In the genomic region with DNA sequence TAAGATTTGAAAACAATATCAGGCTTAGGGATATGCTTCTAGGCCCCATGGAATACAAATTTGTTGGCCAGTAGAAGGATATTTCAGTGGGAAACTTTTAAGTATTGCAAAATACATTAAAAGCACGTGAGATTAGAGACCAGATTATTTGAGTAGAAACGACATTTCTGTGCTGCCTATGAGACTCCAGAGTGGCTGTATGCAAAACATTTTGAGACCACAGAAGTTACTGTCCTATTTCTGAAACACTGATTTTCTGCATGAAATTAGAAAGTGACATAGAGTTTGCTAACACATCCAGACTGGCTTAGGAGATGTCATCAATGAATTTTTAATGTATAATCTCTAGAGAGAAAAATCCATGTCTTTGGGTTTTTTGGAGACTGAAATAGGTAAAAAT, we compare ENCODE assay signal across 29 cellular contexts.
DNase-seq lines count a peak whose midpoint lies in the region; ATAC-seq and TF ChIP-seq lines count a peak whose summit lies in the region.
"Had no signal": no experiment of that assay in that cellular context is flagged by ENCODE, and none has a peak within 500 bp of the region (broad histone marks: within the 10 kb centered on the region; RNA-seq: fewer than 3 reads in every experiment).

No MANE protein-coding gene starts in this region.

- POLR2A ChIA-PET in activated CD4-positive, alpha-beta memory T cell treated with anti-CD3 and anti-CD28 coated beads, Interleukin-2, amount 10 ng/mL, durations not matched to agents 7 days and 5 days (lab: Charles Lee), result no interaction called here

- H3K27me3 Mint-ChIP-seq in activated naive CD4-positive, alpha-beta T cell treated with anti-CD3 and anti-CD28 coated beads, Interleukin-2, amount 10 ng/mL, durations not matched to agents 7 days and 5 days, result no peaks in the 10 kb centered on the region
- no peaks in the 10 kb centered on the region for H3K27me3 Mint-ChIP-seq in activated CD4-positive, alpha-beta memory T cell treated with anti-CD3 and anti-CD28 coated beads, Interleukin-2, amount 10 ng/mL, durations not matched to agents 7 days and 5 days
- H3K27me3 Mint-ChIP-seq: activated naive CD8-positive, alpha-beta T cell; stimulated activated naive B cell treated with anti-CD40 and anti-IgM and Interleukin-4, amounts not matched to agents 10 μg/mL and 1 μg/mL and 100 μg/mL, for 72 hours; type B pancreatic cell had no signal

- DNase-seq in activated naive CD4-positive, alpha-beta T cell treated with anti-CD3 and anti-CD28 coated beads, Interleukin-2, amount 10 ng/mL, durations not matched to agents 7 days and 5 days, result no peak
- DNase-seq in activated naive CD4-positive, alpha-beta T cell treated with anti-CD3 and anti-CD28 coated beads, Interleukin-2, amount 50 U/mL, for 16 hours, result no peak
- no peak for DNase-seq in HCEC 1CT
- no peak for DNase-seq in activated CD4-positive, alpha-beta memory T cell treated with anti-CD3 and anti-CD28 coated beads, Interleukin-2, amount 10 ng/mL, durations not matched to agents 7 days and 5 days
- DNase-seq in breast epithelium (ENCODE audit: low spot score in 2 of 2), result no peak
- DNase-seq: activated CD4-positive, alpha-beta T cell treated with anti-CD3 and anti-CD28 coated beads for 48 hours; C1 segment of cervical spinal cord; COR-L47; DMS53; gastrocnemius medialis; Kasumi-1; kidney; left ventricle myocardium superior; NCI-H1436 treated with DMSO at 0.1 percent for 48 hours; NCI-H2107; NCI-H82; RPMI8226; SJCRH30; stimulated activated naive B cell treated with anti-CD40 and anti-IgM and Interleukin-4, amounts not matched to agents 10 μg/mL and 1 μg/mL and 100 μg/mL, for 72 hours; substantia nigra had no signal

- H3K36me3 Mint-ChIP-seq in activated naive CD4-positive, alpha-beta T cell treated with anti-CD3 and anti-CD28 coated beads, Interleukin-2, amount 10 ng/mL, durations not matched to agents 7 days and 5 days, result no peaks in the 10 kb centered on the region
- no peaks in the 10 kb centered on the region for H3K36me3 Mint-ChIP-seq in activated CD4-positive, alpha-beta memory T cell treated with anti-CD3 and anti-CD28 coated beads, Interleukin-2, amount 10 ng/mL, durations not matched to agents 7 days and 5 days (ENCODE audit: low read depth)
- H3K36me3 Mint-ChIP-seq: activated naive CD8-positive, alpha-beta T cell; mesothelial cell of epicardium; type B pancreatic cell had no signal

- H3K4me1 ChIP-seq in breast epithelium, result no peaks in the 10 kb centered on the region
- H3K4me1 ChIP-seq: gastrocnemius medialis, SJCRH30 had no signal

- TF ChIP-seq CTCF in breast epithelium (IDR thresholded peaks at IDR 0.05), result no peak

- CTCF ChIA-PET in activated naive CD4-positive, alpha-beta T cell treated with anti-CD3 and anti-CD28 coated beads, Interleukin-2, amount 10 ng/mL, durations not matched to agents 7 days and 5 days (lab: Charles Lee), result no interaction called here
- CTCF ChIA-PET in activated CD4-positive, alpha-beta memory T cell treated with anti-CD3 and anti-CD28 coated beads, Interleukin-2, amount 10 ng/mL, durations not matched to agents 7 days and 5 days (lab: Charles Lee), result no interaction called here

- H3K27ac Mint-ChIP-seq in activated naive CD4-positive, alpha-beta T cell treated with anti-CD3 and anti-CD28 coated beads, Interleukin-2, amount 10 ng/mL, durations not matched to agents 7 days and 5 days, result peak overlapping the region; percentile 9
- no peak overlapping the region for H3K27ac Mint-ChIP-seq in activated CD4-positive, alpha-beta memory T cell treated with anti-CD3 and anti-CD28 coated beads, Interleukin-2, amount 10 ng/mL, durations not matched to agents 7 days and 5 days
- H3K27ac Mint-ChIP-seq: activated naive CD8-positive, alpha-beta T cell; mesothelial cell of epicardium; stimulated activated naive B cell treated with anti-CD40 and anti-IgM and Interleukin-4, amounts not matched to agents 10 μg/mL and 1 μg/mL and 100 μg/mL, for 72 hours; type B pancreatic cell had no signal

- peak; percentile 63 for ATAC-seq in GM21786 (IDR thresholded peaks at IDR 0.05; ENCODE audit: unreplicated experiment)
- peak; percentile 42 for ATAC-seq in HG03442 (IDR thresholded peaks at IDR 0.05; ENCODE audit: unreplicated experiment)
- no peak for ATAC-seq in GM18861 (IDR thresholded peaks at IDR 0.05; ENCODE audit: unreplicated experiment)
- ATAC-seq: gastrocnemius medialis; HCT116; left ventricle myocardium superior; stimulated activated naive B cell treated with anti-CD40 and anti-IgM and Interleukin-4, amounts not matched to agents 10 μg/mL and 1 μg/mL and 100 μg/mL, for 72 hours had no signal

- no peaks in the 10 kb centered on the region for H3K27me3 ChIP-seq in breast epithelium
- H3K27me3 ChIP-seq: gastrocnemius medialis, SJCRH30 had no signal

- H3K9me3 ChIP-seq in breast epithelium, result peaks cover 0 to 6% of the 10 kb centered on the region in 2 donors
- H3K9me3 ChIP-seq: gastrocnemius medialis, SJCRH30 had no signal

- no peaks in the 10 kb centered on the region for H3K4me1 Mint-ChIP-seq in activated naive CD4-positive, alpha-beta T cell treated with anti-CD3 and anti-CD28 coated beads, Interleukin-2, amount 10 ng/mL, durations not matched to agents 7 days and 5 days
- no peaks in the 10 kb centered on the region for H3K4me1 Mint-ChIP-seq in activated CD4-positive, alpha-beta memory T cell treated with anti-CD3 and anti-CD28 coated beads, Interleukin-2, amount 10 ng/mL, durations not matched to agents 7 days and 5 days
- H3K4me1 Mint-ChIP-seq: mesothelial cell of epicardium had no signal

- TF ChIP-seq POLR2A in breast epithelium (IDR thresholded peaks at IDR 0.05), result no peak

- no peaks in the 10 kb centered on the region for H3K36me3 ChIP-seq in breast epithelium
- H3K36me3 ChIP-seq: gastrocnemius medialis, SJCRH30 had no signal

- no peak overlapping the region for H3K4me3 ChIP-seq in breast epithelium
- H3K4me3 ChIP-seq: gastrocnemius medialis, SJCRH30, skin epidermis had no signal

- intact Hi-C loops in breast epithelium (cut with DNase I; ENCODE audit: low total_unique reads), result no loop called here

- no peaks in the 10 kb centered on the region for H3K9me3 Mint-ChIP-seq in activated naive CD4-positive, alpha-beta T cell treated with anti-CD3 and anti-CD28 coated beads, Interleukin-2, amount 10 ng/mL, durations not matched to agents 7 days and 5 days
- no peaks in the 10 kb centered on the region for H3K9me3 Mint-ChIP-seq in activated CD4-positive, alpha-beta memory T cell treated with anti-CD3 and anti-CD28 coated beads, Interleukin-2, amount 10 ng/mL, durations not matched to agents 7 days and 5 days
- H3K9me3 Mint-ChIP-seq: type B pancreatic cell had no signal

- H3K27ac ChIP-seq in breast epithelium, result no peak overlapping the region
- H3K27ac ChIP-seq: 22Rv1, gastrocnemius medialis, SJCRH30, skin epidermis had no signal

- no peak overlapping the region for H3K4me3 Mint-ChIP-seq in activated naive CD4-positive, alpha-beta T cell treated with anti-CD3 and anti-CD28 coated beads, Interleukin-2, amount 10 ng/mL, durations not matched to agents 7 days and 5 days
- H3K4me3 Mint-ChIP-seq in activated CD4-positive, alpha-beta memory T cell treated with anti-CD3 and anti-CD28 coated beads, Interleukin-2, amount 10 ng/mL, durations not matched to agents 7 days and 5 days, result no peak overlapping the region
- H3K4me3 Mint-ChIP-seq: activated naive CD8-positive, alpha-beta T cell; mesothelial cell of epicardium; stimulated activated naive B cell treated with anti-CD40 and anti-IgM and Interleukin-4, amounts not matched to agents 10 μg/mL and 1 μg/mL and 100 μg/mL, for 72 hours; type B pancreatic cell had no signal
